Comparison of ENCODE assay signal across 2 cellular contexts in genomic region chr9:133360400-133361393, GRCh38.
TF ChIP-seq lines count a peak whose summit lies in the region.

No MANE protein-coding gene starts in this region.

TF ChIP-seq in K562, 482 proteins besides CTCF, POLR2A, EP300 and RAD21 (continues in another document):
- TF ChIP-seq EGR1 (conservative IDR thresholded peaks at IDR 0.05) (peak; percentile 30; the same call in 1 of the 2 replicates), SUPT5H (IDR thresholded peaks at IDR 0.05) (peak; percentile 61), NFIX (CRISPR knock-in tag; IDR thresholded peaks at IDR 0.05; ENCODE audit: low read depth) (no peak), POLR2B (IDR thresholded peaks at IDR 0.05; ENCODE audit: low read depth, partially characterized antibody) (peak; percentile 30), CCNT2 (IDR thresholded peaks at IDR 0.05; ENCODE audit: borderline replicate concordance, extremely low read depth, insufficient read length, low read depth, low read length) (peak; percentile 30), ESRRA (IDR thresholded peaks at IDR 0.05; ENCODE audit: borderline replicate concordance, low read depth) (no peak), POU5F1 (IDR thresholded peaks at IDR 0.05; ENCODE audit: borderline replicate concordance, low read depth, low read length, partially characterized antibody) (no peak), JUN (IDR thresholded peaks at IDR 0.05; ENCODE audit: borderline replicate concordance, low read depth, low read length) (no peak), JUN (CRISPR knock-in tag; IDR thresholded peaks at IDR 0.05; ENCODE audit: borderline replicate concordance) (no peak), ZNF197 (CRISPR knock-in tag; IDR thresholded peaks at IDR 0.05; ENCODE audit: low read depth) (no peak), CREB1 (IDR thresholded peaks at IDR 0.05) (no peak), CREB1 (CRISPR knock-in tag; IDR thresholded peaks at IDR 0.05) (no peak), ZBTB11 (CRISPR knock-in tag; IDR thresholded peaks at IDR 0.05) (no peak), ZNF511 (CRISPR knock-in tag; IDR thresholded peaks at IDR 0.05) (no peak), HNRNPK (IDR thresholded peaks at IDR 0.05; ENCODE audit: low read depth, low read length, poor library complexity, severe bottlenecking) (no peak), SMARCA5 (IDR thresholded peaks at IDR 0.05) (no peak), NCOA6 (IDR thresholded peaks at IDR 0.05) (no peak), PHB (CRISPR knock-in tag; IDR thresholded peaks at IDR 0.05) (no peak), PPARD (CRISPR knock-in tag; IDR thresholded peaks at IDR 0.05) (no peak), RFX1 (IDR thresholded peaks at IDR 0.05) (no peak), PHF20 (IDR thresholded peaks at IDR 0.05; ENCODE audit: partially characterized antibody) (no peak), BCLAF1 (IDR thresholded peaks at IDR 0.05; ENCODE audit: borderline replicate concordance in 1 of 2, control insufficient read depth in 1 of 2, low read depth in 2 of 2, low read length in 1 of 2) (0 out of 4 replicates have a peak, but pooled peaks of 1 of the 2 experiments have one; percentile 31), MEF2A (IDR thresholded peaks at IDR 0.05; ENCODE audit: control insufficient read depth, low read depth, low read length) (no peak), ZBED1 (IDR thresholded peaks at IDR 0.05) (no peak), POLR2G (IDR thresholded peaks at IDR 0.05; ENCODE audit: low read depth, low read length) (0 out of 2 replicates have a peak, but pooled peaks have one; percentile 7), ZNF121 (CRISPR knock-in tag; conservative IDR thresholded peaks at IDR 0.05) (no peak), NR2C1 (IDR thresholded peaks at IDR 0.05) (no peak), NR2C1 (tag; IDR thresholded peaks at IDR 0.05) (no peak)

TF ChIP-seq in SK-N-SH, 30 proteins besides CTCF, POLR2A, EP300 and RAD21:
- no peak for TF ChIP-seq TCF12 (IDR thresholded peaks at IDR 0.05)
- TF ChIP-seq NRF1 (IDR thresholded peaks at IDR 0.05; ENCODE audit: low read depth, low read length), result no peak
- TF ChIP-seq JUND (IDR thresholded peaks at IDR 0.05), result no peak
- no peak for TF ChIP-seq REST (IDR thresholded peaks at IDR 0.05; ENCODE audit: low read depth, low read length)
- TF ChIP-seq ELF1 (IDR thresholded peaks at IDR 0.05), result no peak
- TF ChIP-seq FOXM1 (IDR thresholded peaks at IDR 0.05; ENCODE audit: low read depth), result no peak
- no peak for TF ChIP-seq RCOR1 (IDR thresholded peaks at IDR 0.05; ENCODE audit: low read length)
- no peak for TF ChIP-seq GATA2 (CRISPR knock-in tag; IDR thresholded peaks at IDR 0.05)
- no peak for TF ChIP-seq MAX (IDR thresholded peaks at IDR 0.05; ENCODE audit: low read depth)
- TF ChIP-seq ZBTB33 (IDR thresholded peaks at IDR 0.05; ENCODE audit: borderline replicate concordance, low read depth), result no peak
- no peak for TF ChIP-seq TEAD4 (IDR thresholded peaks at IDR 0.05; ENCODE audit: borderline replicate concordance, insufficient read depth)
- no peak for TF ChIP-seq IRF3 (IDR thresholded peaks at IDR 0.05; ENCODE audit: low read depth, low read length)
- no peak for TF ChIP-seq FOXJ3 (CRISPR knock-in tag; IDR thresholded peaks at IDR 0.05)
- TF ChIP-seq TAF1 (IDR thresholded peaks at IDR 0.05; ENCODE audit: borderline replicate concordance, low read depth, low read length), result no peak
- no peak for TF ChIP-seq SIN3A (IDR thresholded peaks at IDR 0.05; ENCODE audit: borderline replicate concordance, low read depth, low read length)
- TF ChIP-seq RFX5 (IDR thresholded peaks at IDR 0.05; ENCODE audit: low read length), result no peak
- TF ChIP-seq NFIC (IDR thresholded peaks at IDR 0.05; ENCODE audit: borderline replicate concordance), result no peak
- no peak for TF ChIP-seq FOSL2 (IDR thresholded peaks at IDR 0.05; ENCODE audit: borderline replicate concordance, low read depth)
- TF ChIP-seq POLR2AphosphoS5 (IDR thresholded peaks at IDR 0.05; ENCODE audit: low read depth, low read length), result no peak; the same call in 1 of the 2 replicates
- TF ChIP-seq PBX3 (IDR thresholded peaks at IDR 0.05), result no peak
